Comparison of ENCODE assay signal across 1 cellular context in the genomic region with DNA sequence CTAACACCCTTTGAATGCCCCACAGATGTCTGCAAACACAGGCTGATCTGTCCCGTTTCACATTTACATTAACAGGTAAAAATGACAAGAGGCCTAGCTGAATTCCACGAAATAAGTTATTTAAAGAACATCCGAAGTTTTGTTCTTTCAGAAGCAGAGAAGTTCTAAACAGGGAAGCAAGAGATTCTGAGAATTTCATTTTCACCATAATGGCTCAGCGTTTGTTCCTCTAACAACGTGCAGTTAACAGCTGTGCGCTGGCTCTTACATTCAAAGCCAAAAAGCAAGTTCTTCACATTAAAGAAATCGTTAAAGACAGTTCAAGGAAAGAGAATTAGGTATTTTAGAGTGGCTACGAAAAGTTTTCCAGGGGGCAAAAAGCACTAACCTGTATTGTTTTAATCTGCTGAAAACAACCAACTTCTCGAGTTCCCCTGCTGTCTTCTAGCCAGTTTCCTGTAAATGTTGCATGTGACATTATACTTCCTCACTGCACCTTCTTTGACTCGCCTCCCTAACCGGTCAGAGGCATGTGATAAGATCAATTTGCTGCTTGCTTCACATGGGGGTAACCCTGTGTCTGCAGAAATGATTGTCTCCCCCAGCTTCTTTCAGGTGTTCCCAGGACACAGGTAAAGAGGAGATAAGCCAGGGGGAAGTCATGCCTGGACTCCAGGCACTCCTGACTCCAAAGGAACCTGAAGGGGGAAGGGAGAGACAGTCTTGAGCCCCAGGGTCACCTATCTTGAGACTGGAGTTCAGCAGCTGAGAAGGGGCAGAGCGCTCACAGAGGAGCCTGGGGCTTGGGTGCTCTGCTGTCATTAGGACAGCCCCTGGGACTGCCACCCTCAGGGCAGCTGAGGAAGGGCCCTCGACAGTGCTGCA.
TF ChIP-seq lines count a peak whose summit lies in the region.

No MANE protein-coding gene starts in this region.

TF ChIP-seq in K562, 482 proteins besides CTCF, POLR2A, EP300 and RAD21 (continued from another document and continues in another):
- TF ChIP-seq ETV1 (tag; conservative IDR thresholded peaks at IDR 0.05; ENCODE audit: low read depth) (peak; percentile 41; the same call in 1 of the 2 replicates), GABPA (tag; conservative IDR thresholded peaks at IDR 0.05; ENCODE audit: low read depth) (peak; percentile 45), SMAD1 (IDR thresholded peaks at IDR 0.05; ENCODE audit: low read depth, low read length, partially characterized antibody) (no peak), SMARCE1 (IDR thresholded peaks at IDR 0.05) (peak; percentile 61; the same call in 1 of the 2 replicates), ZNF41 (CRISPR knock-in tag; conservative IDR thresholded peaks at IDR 0.05) (no peak), STAT5A (IDR thresholded peaks at IDR 0.05; ENCODE audit: borderline replicate concordance, low read length) (no peak), WHSC1 (IDR thresholded peaks at IDR 0.05; ENCODE audit: low read length) (peak; percentile 46), SRF (CRISPR knock-in tag; IDR thresholded peaks at IDR 0.05) (peak in 1 of 2 experiments; percentile 87; a peak in 1 of 4 replicates), RFX5 (IDR thresholded peaks at IDR 0.05; ENCODE audit: low read depth, low read length) (no peak), ZC3H11A (IDR thresholded peaks at IDR 0.05; ENCODE audit: low read depth, low read length) (no peak), GTF2A2 (tag; IDR thresholded peaks at IDR 0.05) (0 out of 2 replicates have a peak, but pooled peaks have one; percentile 30), NCOA1 (IDR thresholded peaks at IDR 0.05; ENCODE audit: low read depth) (no peak), FOS (IDR thresholded peaks at IDR 0.05; ENCODE audit: extremely low read depth, insufficient read length) (no peak), ZNF311 (CRISPR knock-in tag; IDR thresholded peaks at IDR 0.05) (peak; percentile 76), ZNF699 (CRISPR knock-in tag; IDR thresholded peaks at IDR 0.05; ENCODE audit: insufficient replicate concordance) (no peak), ZNF75A (CRISPR knock-in tag; IDR thresholded peaks at IDR 0.05) (no peak), NR4A1 (CRISPR knock-in tag; IDR thresholded peaks at IDR 0.05) (no peak), NR4A1 (tag; IDR thresholded peaks at IDR 0.05) (0 out of 2 replicates have a peak, but pooled peaks have one; percentile 27), ETV6 (IDR thresholded peaks at IDR 0.05; ENCODE audit: borderline replicate concordance in 1 of 2, low read depth in 2 of 2, low read length in 1 of 2) (no peak), ETV6 (CRISPR knock-in tag; IDR thresholded peaks at IDR 0.05; ENCODE audit: borderline replicate concordance) (no peak), ZNF431 (CRISPR knock-in tag; IDR thresholded peaks at IDR 0.05) (no peak), NCOA6 (IDR thresholded peaks at IDR 0.05) (no peak), RBM15 (IDR thresholded peaks at IDR 0.05; ENCODE audit: insufficient read depth, low read length) (no peak), ZZZ3 (IDR thresholded peaks at IDR 0.05) (no peak), LCOR (CRISPR knock-in tag; IDR thresholded peaks at IDR 0.05) (0 out of 2 replicates have a peak, but pooled peaks have one; percentile 35), CBFB (CRISPR knock-in tag; IDR thresholded peaks at IDR 0.05) (no peak), ERF (CRISPR knock-in tag; IDR thresholded peaks at IDR 0.05) (0 out of 2 replicates have a peak, but pooled peaks have one; percentile 8), TCF3 (CRISPR knock-in tag; IDR thresholded peaks at IDR 0.05) (no peak), RBM22 (IDR thresholded peaks at IDR 0.05; ENCODE audit: low read depth, low read length, poor library complexity, severe bottlenecking) (no peak), TAF9B (IDR thresholded peaks at IDR 0.05; ENCODE audit: partially characterized antibody) (no peak), POU5F1 (IDR thresholded peaks at IDR 0.05; ENCODE audit: borderline replicate concordance, low read depth, low read length, partially characterized antibody) (no peak), ZNF224 (CRISPR knock-in tag; IDR thresholded peaks at IDR 0.05) (no peak), TBL1XR1 (IDR thresholded peaks at IDR 0.05; ENCODE audit: low read length in 2 of 2) (0 out of 4 replicates have a peak, but pooled peaks of 1 of the 2 experiments have one; percentile 32), TEAD1 (CRISPR knock-in tag; IDR thresholded peaks at IDR 0.05) (no peak), NBN (IDR thresholded peaks at IDR 0.05; ENCODE audit: low read depth) (no peak), ZNF583 (CRISPR knock-in tag; IDR thresholded peaks at IDR 0.05) (0 out of 2 replicates have a peak, but pooled peaks have one; percentile 64), PHB (CRISPR knock-in tag; IDR thresholded peaks at IDR 0.05) (no peak), NFATC3 (IDR thresholded peaks at IDR 0.05) (no peak), ZNF79 (CRISPR knock-in tag; IDR thresholded peaks at IDR 0.05; ENCODE audit: low read depth) (no peak), SREBF1 (IDR thresholded peaks at IDR 0.05; ENCODE audit: borderline replicate concordance, low read depth, low read length) (no peak), NR2C2 (CRISPR knock-in tag; IDR thresholded peaks at IDR 0.05) (no peak), NR2C2 (tag; IDR thresholded peaks at IDR 0.05) (peak; percentile 59), ZNF551 (CRISPR knock-in tag; IDR thresholded peaks at IDR 0.05) (0 out of 2 replicates have a peak, but pooled peaks have one; percentile 34), FOXA3 (CRISPR knock-in tag; conservative IDR thresholded peaks at IDR 0.05 in 1 of 2, IDR thresholded peaks at IDR 0.05 in 1 of 2) (no peak), ATF7 (IDR thresholded peaks at IDR 0.05) (no peak), ZFX (CRISPR knock-in tag; IDR thresholded peaks at IDR 0.05) (no peak; the same call in 1 of the 2 replicates), HIVEP1 (CRISPR knock-in tag; IDR thresholded peaks at IDR 0.05) (peak; percentile 8; the same call in 1 of the 2 replicates), ZC3H4 (CRISPR knock-in tag; IDR thresholded peaks at IDR 0.05; ENCODE audit: borderline replicate concordance) (no peak), ELF4 (CRISPR knock-in tag; IDR thresholded peaks at IDR 0.05) (peak; percentile 71; the same call in 1 of the 2 replicates), FIP1L1 (IDR thresholded peaks at IDR 0.05; ENCODE audit: low read depth, low read length, poor library complexity, severe bottlenecking) (no peak)
- TF ChIP-seq, protein P1, sequence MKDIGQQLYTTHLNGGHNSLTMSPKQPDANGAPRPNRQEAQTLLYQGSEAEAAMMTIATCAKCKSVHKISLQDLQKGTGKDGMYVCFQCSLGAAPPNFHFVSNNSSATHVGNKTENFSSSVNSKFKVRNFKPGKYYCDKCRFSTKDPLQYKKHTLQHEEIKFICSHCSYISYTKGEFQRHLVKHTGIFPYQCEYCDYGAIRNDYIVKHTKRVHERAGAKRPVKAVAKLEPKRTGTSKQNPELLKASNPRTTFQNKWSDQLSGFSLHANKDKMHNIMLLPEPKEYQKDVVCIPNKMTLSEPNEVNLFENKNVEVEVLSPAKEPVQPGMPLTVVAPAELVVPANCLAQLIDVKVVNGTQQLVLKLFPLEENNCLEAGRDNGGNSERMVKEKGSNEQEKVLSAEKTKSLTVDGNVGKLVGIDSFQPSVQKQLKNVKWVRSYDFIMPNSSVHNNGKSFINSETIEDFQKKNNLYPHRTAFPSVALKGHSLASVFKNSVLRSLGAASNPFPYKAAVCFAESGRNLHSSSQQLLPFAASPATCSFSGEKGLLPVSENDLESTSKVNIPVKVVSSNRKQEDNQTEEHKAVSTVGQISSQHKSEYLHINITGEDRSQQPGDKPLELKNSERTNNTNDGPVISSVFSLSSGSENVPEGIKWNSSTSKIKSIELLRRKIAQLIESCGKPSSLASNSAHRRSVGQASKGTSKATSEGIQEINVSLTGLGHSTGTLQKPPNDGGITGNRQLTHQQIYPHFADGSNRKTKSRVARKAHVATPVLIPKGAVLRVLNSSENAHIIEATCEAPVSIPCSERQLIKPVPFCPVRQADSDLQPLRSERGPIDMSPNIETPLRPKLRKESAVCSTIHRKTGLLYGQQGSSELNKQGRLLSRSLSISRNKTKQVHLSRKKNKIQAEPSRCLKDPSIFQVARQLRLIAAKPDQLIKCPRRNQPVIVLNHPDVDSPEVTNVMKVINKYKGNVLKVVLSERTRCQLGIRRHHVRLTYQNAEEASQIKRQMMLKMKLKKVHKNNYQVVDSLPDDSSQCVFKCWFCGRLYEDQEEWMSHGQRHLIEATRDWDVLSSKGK (CRISPR knock-in tag; IDR thresholded peaks at IDR 0.05), result no peak
- TF ChIP-seq, protein P2, sequence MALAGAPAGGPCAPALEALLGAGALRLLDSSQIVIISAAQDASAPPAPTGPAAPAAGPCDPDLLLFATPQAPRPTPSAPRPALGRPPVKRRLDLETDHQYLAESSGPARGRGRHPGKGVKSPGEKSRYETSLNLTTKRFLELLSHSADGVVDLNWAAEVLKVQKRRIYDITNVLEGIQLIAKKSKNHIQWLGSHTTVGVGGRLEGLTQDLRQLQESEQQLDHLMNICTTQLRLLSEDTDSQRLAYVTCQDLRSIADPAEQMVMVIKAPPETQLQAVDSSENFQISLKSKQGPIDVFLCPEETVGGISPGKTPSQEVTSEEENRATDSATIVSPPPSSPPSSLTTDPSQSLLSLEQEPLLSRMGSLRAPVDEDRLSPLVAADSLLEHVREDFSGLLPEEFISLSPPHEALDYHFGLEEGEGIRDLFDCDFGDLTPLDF (CRISPR knock-in tag; IDR thresholded peaks at IDR 0.05), result peak; percentile 37; the same call in 1 of the 2 replicates
- TF ChIP-seq, protein P3, sequence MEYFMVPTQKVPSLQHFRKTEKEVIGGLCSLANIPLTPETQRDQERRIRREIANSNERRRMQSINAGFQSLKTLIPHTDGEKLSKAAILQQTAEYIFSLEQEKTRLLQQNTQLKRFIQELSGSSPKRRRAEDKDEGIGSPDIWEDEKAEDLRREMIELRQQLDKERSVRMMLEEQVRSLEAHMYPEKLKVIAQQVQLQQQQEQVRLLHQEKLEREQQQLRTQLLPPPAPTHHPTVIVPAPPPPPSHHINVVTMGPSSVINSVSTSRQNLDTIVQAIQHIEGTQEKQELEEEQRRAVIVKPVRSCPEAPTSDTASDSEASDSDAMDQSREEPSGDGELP (CRISPR knock-in tag; IDR thresholded peaks at IDR 0.05; ENCODE audit: borderline replicate concordance), result peak; percentile 64; the same call in 1 of the 2 replicates
- TF ChIP-seq, protein P4, sequence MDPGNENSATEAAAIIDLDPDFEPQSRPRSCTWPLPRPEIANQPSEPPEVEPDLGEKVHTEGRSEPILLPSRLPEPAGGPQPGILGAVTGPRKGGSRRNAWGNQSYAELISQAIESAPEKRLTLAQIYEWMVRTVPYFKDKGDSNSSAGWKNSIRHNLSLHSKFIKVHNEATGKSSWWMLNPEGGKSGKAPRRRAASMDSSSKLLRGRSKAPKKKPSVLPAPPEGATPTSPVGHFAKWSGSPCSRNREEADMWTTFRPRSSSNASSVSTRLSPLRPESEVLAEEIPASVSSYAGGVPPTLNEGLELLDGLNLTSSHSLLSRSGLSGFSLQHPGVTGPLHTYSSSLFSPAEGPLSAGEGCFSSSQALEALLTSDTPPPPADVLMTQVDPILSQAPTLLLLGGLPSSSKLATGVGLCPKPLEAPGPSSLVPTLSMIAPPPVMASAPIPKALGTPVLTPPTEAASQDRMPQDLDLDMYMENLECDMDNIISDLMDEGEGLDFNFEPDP (CRISPR knock-in tag; IDR thresholded peaks at IDR 0.05), result no peak
- TF ChIP-seq, protein P5, sequence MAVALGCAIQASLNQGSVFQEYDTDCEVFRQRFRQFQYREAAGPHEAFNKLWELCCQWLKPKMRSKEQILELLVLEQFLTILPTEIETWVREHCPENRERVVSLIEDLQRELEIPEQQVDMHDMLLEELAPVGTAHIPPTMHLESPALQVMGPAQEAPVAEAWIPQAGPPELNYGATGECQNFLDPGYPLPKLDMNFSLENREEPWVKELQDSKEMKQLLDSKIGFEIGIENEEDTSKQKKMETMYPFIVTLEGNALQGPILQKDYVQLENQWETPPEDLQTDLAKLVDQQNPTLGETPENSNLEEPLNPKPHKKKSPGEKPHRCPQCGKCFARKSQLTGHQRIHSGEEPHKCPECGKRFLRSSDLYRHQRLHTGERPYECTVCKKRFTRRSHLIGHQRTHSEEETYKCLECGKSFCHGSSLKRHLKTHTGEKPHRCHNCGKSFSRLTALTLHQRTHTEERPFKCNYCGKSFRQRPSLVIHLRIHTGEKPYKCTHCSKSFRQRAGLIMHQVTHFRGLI (CRISPR knock-in tag; IDR thresholded peaks at IDR 0.05), result 0 out of 2 replicates have a peak, but pooled peaks have one; percentile 9
- TF ChIP-seq, protein P6, sequence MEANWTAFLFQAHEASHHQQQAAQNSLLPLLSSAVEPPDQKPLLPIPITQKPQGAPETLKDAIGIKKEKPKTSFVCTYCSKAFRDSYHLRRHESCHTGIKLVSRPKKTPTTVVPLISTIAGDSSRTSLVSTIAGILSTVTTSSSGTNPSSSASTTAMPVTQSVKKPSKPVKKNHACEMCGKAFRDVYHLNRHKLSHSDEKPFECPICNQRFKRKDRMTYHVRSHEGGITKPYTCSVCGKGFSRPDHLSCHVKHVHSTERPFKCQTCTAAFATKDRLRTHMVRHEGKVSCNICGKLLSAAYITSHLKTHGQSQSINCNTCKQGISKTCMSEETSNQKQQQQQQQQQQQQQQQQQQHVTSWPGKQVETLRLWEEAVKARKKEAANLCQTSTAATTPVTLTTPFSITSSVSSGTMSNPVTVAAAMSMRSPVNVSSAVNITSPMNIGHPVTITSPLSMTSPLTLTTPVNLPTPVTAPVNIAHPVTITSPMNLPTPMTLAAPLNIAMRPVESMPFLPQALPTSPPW (CRISPR knock-in tag; IDR thresholded peaks at IDR 0.05), result no peak; the same call in 1 of the 2 replicates
